Comparison of ENCODE assay signal across 8 cellular contexts in genomic region chrX:37571426-37572111, GRCh38. TPM values are rescaled to one million over a fixed set of nuclear protein-coding genes. Genes with fewer than 3 reads are reported as not detected.
DNase-seq lines count a peak whose midpoint lies in the region; ATAC-seq and TF ChIP-seq lines count a peak whose summit lies in the region.
"Not testable (repeated sequence)": the region's sequence is repeated elsewhere in the genome, so short reads cannot be mapped to it uniquely, and the experiment has no call there.

Gene LANCL3 (plus strand): TSS chrX:37571661. CDS start chrX:37571871, 210 bp downstream.

- not testable (repeated sequence) for TF ChIP-seq CTCF in RWPE2 (IDR thresholded peaks at IDR 0.05; ENCODE audit: poor library complexity, severe bottlenecking); coronary artery (IDR thresholded peaks at IDR 0.05); neural progenitor cell (IDR thresholded peaks at IDR 0.05); stomach (IDR thresholded peaks at IDR 0.05)

- H3K27ac Mint-ChIP-seq in activated T-cell treated with anti-CD3 and anti-CD28 coated beads, Interleukin-2, amount 50 U/mL, for 72 hours; neural progenitor cell: not testable (repeated sequence)

- H3K36me3 Mint-ChIP-seq in activated T-cell treated with anti-CD3 and anti-CD28 coated beads, Interleukin-2, amount 50 U/mL, for 72 hours (ENCODE audit: insufficient read depth in 2 of 2); neural progenitor cell: not testable (repeated sequence)

- peak within 1 kb of the TSS; percentile 82 to 83 for H3K4me3 Mint-ChIP-seq in activated T-cell treated with anti-CD3 and anti-CD28 coated beads, Interleukin-2, amount 50 U/mL, for 72 hours
- H3K4me3 Mint-ChIP-seq in neural progenitor cell: peak within 1 kb of the TSS; percentile 81

- not testable (repeated sequence) for H3K9me3 ChIP-seq in HUES6 (ENCODE audit: control insufficient read depth, insufficient read depth, low read depth, low read length); RWPE2 (ENCODE audit: severe bottlenecking); iPS-18a (ENCODE audit: control insufficient read depth, low read depth, low read length); neural progenitor cell (ENCODE audit: low read depth); stomach

- peaks cover 18% of the 10 kb centered on the region for H3K4me1 ChIP-seq in HUES6 (ENCODE audit: control insufficient read depth, insufficient read depth, low read length)
- H3K4me1 ChIP-seq in RWPE2 (ENCODE audit: insufficient read depth, poor library complexity, severe bottlenecking); iPS-18a (ENCODE audit: control insufficient read depth, low read depth, low read length); neural progenitor cell; stomach: not testable (repeated sequence)

- H3K9ac ChIP-seq in HUES6 (ENCODE audit: low read length); iPS-18a (ENCODE audit: low read length); neural progenitor cell: not testable (repeated sequence)

- H3K27me3 Mint-ChIP-seq in activated T-cell treated with anti-CD3 and anti-CD28 coated beads, Interleukin-2, amount 50 U/mL, for 72 hours (ENCODE audit: low read depth): peaks cover 46% of the 10 kb centered on the region
- H3K27me3 Mint-ChIP-seq in neural progenitor cell (ENCODE audit: insufficient read depth, low read depth): not testable (repeated sequence)

- H3K4me3 ChIP-seq in HUES6 (ENCODE audit: low read depth, low read length) (peak within 1 kb of the TSS; percentile 40), RWPE2 (ENCODE audit: severe bottlenecking) (peak within 1 kb of the TSS; percentile 32), coronary artery (peak within 1 kb of the TSS; percentile 70), iPS-18a (ENCODE audit: low read length) (peak within 1 kb of the TSS; percentile 3), neural progenitor cell (peak within 1 kb of the TSS; percentile 37), stomach (peak within 1 kb of the TSS; percentile 44 to 50 (median 46))

- H3K36me3 ChIP-seq in HUES6 (ENCODE audit: control insufficient read depth, insufficient read depth, low read length); RWPE2 (ENCODE audit: low read depth); iPS-18a (ENCODE audit: control insufficient read depth, low read depth, low read length); neural progenitor cell; stomach: not testable (repeated sequence)

- TF ChIP-seq POLR2A in stomach (IDR thresholded peaks at IDR 0.05): not testable (repeated sequence)

- peak; percentile 54 for ATAC-seq in RWPE2 (ENCODE audit: low read depth)
- peak; percentile 15 to 28 for ATAC-seq in activated T-cell treated with anti-CD3 and anti-CD28 coated beads, Interleukin-2, amount 50 U/mL, for 72 hours (replicated peaks in 1 of 2)

- H3K27ac ChIP-seq in HUES6 (ENCODE audit: low read depth, low read length); coronary artery; iPS-18a (ENCODE audit: low read length); neural progenitor cell: not testable (repeated sequence)
- H3K27ac ChIP-seq in RWPE2 (ENCODE audit: poor library complexity, severe bottlenecking) (peak within 1 kb of the TSS; percentile 31), stomach (peak within 1 kb of the TSS in 3 of 5 donors; percentile 12 to 56 (median 42))

- intact Hi-C loops in stomach (cut with DNase I; ENCODE audit: low total_unique reads): not testable (repeated sequence)

- H3K4me1 Mint-ChIP-seq in activated T-cell treated with anti-CD3 and anti-CD28 coated beads, Interleukin-2, amount 50 U/mL, for 72 hours (ENCODE audit: low read depth); neural progenitor cell: not testable (repeated sequence)

- not testable (repeated sequence) for H3K79me2 ChIP-seq in neural progenitor cell (ENCODE audit: low read depth)

- DNase-seq in DMS 273 (lab: John Stamatoyannopoulos, UW; ENCODE audit: unreplicated experiment) (peak; percentile 45), neural progenitor cell (ENCODE audit: low spot score) (peak; percentile 5), stomach (peak; percentile 48)
- DNase-seq in RWPE2 (ENCODE audit: low spot score); coronary artery (ENCODE audit: low spot score): not testable (repeated sequence)
- peak in 1 of 2 donors; percentile 1 for DNase-seq in activated T-cell treated with anti-CD3 and anti-CD28 coated beads, Interleukin-2, amount 50 U/mL, for 72 hours

- 2 to 32% (median 16%) methylated on average over 23 to 65 of the region's 69 CpGs; no CpG with 5 or more reads in 1 of the 5 donors for WGBS in stomach, 5 donors

- H2AFZ ChIP-seq in neural progenitor cell (replicated peaks): peak within 1 kb of the TSS; percentile 92

- not testable (repeated sequence) for TF ChIP-seq EP300 in stomach (IDR thresholded peaks at IDR 0.05)

- not testable (repeated sequence) for H3K9me3 Mint-ChIP-seq in activated T-cell treated with anti-CD3 and anti-CD28 coated beads, Interleukin-2, amount 50 U/mL, for 72 hours; neural progenitor cell

- H3K4me2 ChIP-seq in neural progenitor cell: peak within 1 kb of the TSS; percentile 70

- not testable (repeated sequence) for H3F3A ChIP-seq in neural progenitor cell (ENCODE audit: low read depth)

- not testable (repeated sequence) for H4K20me1 ChIP-seq in neural progenitor cell (ENCODE audit: low read depth)

- peaks cover 17% of the 10 kb centered on the region for H3K27me3 ChIP-seq in HUES6 (ENCODE audit: control insufficient read depth, insufficient read depth, low read length)
- not testable (repeated sequence) for H3K27me3 ChIP-seq in RWPE2 (ENCODE audit: insufficient read depth, poor library complexity, severe bottlenecking)
- peaks cover 12% of the 10 kb centered on the region for H3K27me3 ChIP-seq in iPS-18a (ENCODE audit: control insufficient read depth, insufficient read depth, low read length)
- peaks cover 24% of the 10 kb centered on the region for H3K27me3 ChIP-seq in neural progenitor cell
- peaks cover 0 to 12% (median 9%) of the 10 kb centered on the region in 3 donors for H3K27me3 ChIP-seq in stomach

RNA-seq across cellular contexts. Expression of gene LANCL3, which starts in this region (rescaled TPM):
- under 1 TPM; 0.02 to 0.07 TPM for total RNA-seq in activated T-cell treated with anti-CD3 and anti-CD28 coated beads, Interleukin-2, amount 50 U/mL, for 72 hours
- total RNA-seq in neural progenitor cell (ENCODE audit: low replicate concordance): 0.02 and 0.28 TPM in 2 replicates
- total RNA-seq in stomach: 1 to 10 TPM in 3 of 5 donors, under 1 TPM in 2; 0.58 to 5.3 (median 3.1) TPM
- 1 to 10 TPM in 1 of 3 donors, under 1 TPM in 2; 0.30 to 1.8 (median 0.31) TPM for polyA plus RNA-seq in stomach

Comparison
In these comparisons a context has a peak if more than half of its experiments do, and no peak if none do; other contexts are left out.
1. Peak in ATAC-seq in activated T-cell treated with anti-CD3 and anti-CD28 coated beads, Interleukin-2, amount 50 U/mL, for 72 hours; RNA of the gene not detected or under 1 TPM.
2. Peak in DNase-seq, H3K4me3 ChIP-seq and H3K4me2 ChIP-seq in neural progenitor cell; RNA of the gene not detected or under 1 TPM.
3. H3K4me3 ChIP-seq: peak in every context shown above with its lines; median percentile 70 in coronary artery; 46 in stomach; 40 in HUES6; 37 in neural progenitor cell; 32 in RWPE2; 3 in iPS-18a.